9 cellular contexts compared by ENCODE assay signal in genomic region chr6:41636803-41637178, GRCh38. TPM values are rescaled to one million over a fixed set of nuclear protein-coding genes. Genes with fewer than 3 reads are reported as not detected.
DNase-seq lines count a peak whose midpoint lies in the region; ATAC-seq and TF ChIP-seq lines count a peak whose summit lies in the region.
"Had no signal": no experiment of that assay in that cellular context is flagged by ENCODE, and none has a peak within 500 bp of the region (broad histone marks: within the 10 kb centered on the region; RNA-seq: fewer than 3 reads in every experiment).

No MANE protein-coding gene starts in this region.

- no peaks in the 10 kb centered on the region for H3K9me3 Mint-ChIP-seq in nephron
- H3K9me3 Mint-ChIP-seq in CD8-positive, alpha-beta memory T cell: peaks cover 0 to 1% (median 0%) of the 10 kb centered on the region in 5 donors

- H3K9me3 ChIP-seq in A673 (ENCODE audit: low read depth, low read length, poor library complexity, severe bottlenecking): no peaks in the 10 kb centered on the region
- H3K9me3 ChIP-seq in PC-9 (ENCODE audit: insufficient read depth, low read depth): no peaks in the 10 kb centered on the region
- H3K9me3 ChIP-seq in esophagus squamous epithelium: no peaks in the 10 kb centered on the region
- no peaks in the 10 kb centered on the region for H3K9me3 ChIP-seq in CD8-positive, alpha-beta memory T cell (ENCODE audit: low read length)

- H3K4me1 Mint-ChIP-seq in nephron: peaks cover 73% of the 10 kb centered on the region
- H3K4me1 Mint-ChIP-seq in CD8-positive, alpha-beta memory T cell: peaks cover 0 to 11% (median 10%) of the 10 kb centered on the region in 3 donors

- intact Hi-C loops in A673 (cut with micrococcal nuclease; ENCODE audit: unreplicated experiment): no loop called here
- intact Hi-C loops in PC-9 (cut with micrococcal nuclease; ENCODE audit: unreplicated experiment): loop anchor here (1.0 kb wide), 1 partner anchor 42 kb away; no protein-coding TSS in a partner anchor
- intact Hi-C loops in esophagus squamous epithelium (cut with DNase I): no loop called here

- CTCF ChIA-PET in A673 (lab: Charles Lee) (no interaction called here), PC-9 (lab: Charles Lee) (no interaction called here), GM10248 (lab: Yijun Ruan, JAX) (interaction anchor here (1.6 kb wide), 1 partner anchor 13 kb away, joined by 4 read pairs; no protein-coding TSS in a partner anchor)
- CTCF ChIA-PET in CD8-positive, alpha-beta memory T cell (lab: Charles Lee): no interaction called here

- H2AFZ ChIP-seq in PC-9: peak overlapping the region; percentile 87

- peak; percentile 39 for DNase-seq in A673 (ENCODE audit: low spot score)
- DNase-seq in PC-9: peak; percentile 73 to 86
- DNase-seq in esophagus squamous epithelium (lab: John Stamatoyannopoulos, UW): no peak
- DNase-seq in CD8-positive, alpha-beta memory T cell: no peak
- DNase-seq in retina: no peak
- no peak for DNase-seq in GM10248 (ENCODE audit: extremely low spot score)
- DNase-seq: activated CD8-positive, alpha-beta memory T cell treated with anti-CD3 and anti-CD28 coated beads, Interleukin-2, amount 10 ng/mL, durations not matched to agents 7 days and 5 days had no signal

- H3K36me3 ChIP-seq in A673 (ENCODE audit: insufficient read depth, low read length, poor library complexity, severe bottlenecking) (peaks cover 10% of the 10 kb centered on the region), PC-9 (ENCODE audit: low read depth) (no peaks in the 10 kb centered on the region), esophagus squamous epithelium (peaks cover 0 to 9% (median 0%) of the 10 kb centered on the region in 3 donors)
- H3K36me3 ChIP-seq in CD8-positive, alpha-beta memory T cell (ENCODE audit: insufficient read depth, low read length): no peaks in the 10 kb centered on the region

- TF ChIP-seq CTCF in A673 (conservative IDR thresholded peaks at IDR 0.05; ENCODE audit: low read depth, low read length): no peak
- TF ChIP-seq CTCF in PC-9 (conservative IDR thresholded peaks at IDR 0.05): no peak
- TF ChIP-seq CTCF in esophagus squamous epithelium (IDR thresholded peaks at IDR 0.05): no peak
- no peak for TF ChIP-seq CTCF in nephron (IDR thresholded peaks at IDR 0.05; ENCODE audit: unreplicated experiment in 3 of 3)
- no peak for TF ChIP-seq CTCF in GM10248 (IDR thresholded peaks at IDR 0.05; ENCODE audit: control extremely low read depth, extremely low read depth, low read depth, missing control alignments)

- no TSS peak for BruUV-seq in A673 (replicated peaks; lab: Mats Ljungman, UMichigan)
- BruUV-seq in PC-9 (replicated peaks; lab: Mats Ljungman, UMichigan): no TSS peak

- H3K4me1 ChIP-seq in A673 (ENCODE audit: insufficient read depth, low read length, poor library complexity, severe bottlenecking) (peaks cover 57% of the 10 kb centered on the region), PC-9 (replicated peaks; ENCODE audit: insufficient read depth) (peaks cover 12% of the 10 kb centered on the region), esophagus squamous epithelium (peaks cover 16 to 56% (median 18%) of the 10 kb centered on the region in 3 donors)
- H3K4me1 ChIP-seq in CD8-positive, alpha-beta memory T cell (ENCODE audit: insufficient read depth, low read length): peaks cover 4% of the 10 kb centered on the region

- peak overlapping the region; percentile 84 to 90 (median 86) for H3K4me3 Mint-ChIP-seq in nephron
- H3K4me3 Mint-ChIP-seq in CD8-positive, alpha-beta memory T cell: peak overlapping the region in 3 of 7 donors; percentile 6 to 32 (median 27)
- H3K4me3 Mint-ChIP-seq: activated CD8-positive, alpha-beta memory T cell treated with anti-CD3 and anti-CD28 coated beads, Interleukin-2, amount 10 ng/mL, durations not matched to agents 7 days and 5 days had no signal

- H3K4me3 ChIP-seq in A673 (ENCODE audit: low read depth, low read length, poor library complexity, severe bottlenecking): peak overlapping the region; percentile 97
- H3K4me3 ChIP-seq in PC-9: peak overlapping the region; percentile 85
- peak overlapping the region; percentile 54 to 77 (median 65) for H3K4me3 ChIP-seq in esophagus squamous epithelium
- H3K4me3 ChIP-seq in CD8-positive, alpha-beta memory T cell (ENCODE audit: low read length): no peak overlapping the region

- peak overlapping the region; percentile 99 for H3K27ac ChIP-seq in A673 (ENCODE audit: low read depth, low read length, poor library complexity, severe bottlenecking)
- H3K27ac ChIP-seq in PC-9: peak overlapping the region; percentile 58
- H3K27ac ChIP-seq in esophagus squamous epithelium: peak overlapping the region; percentile 78 to 92 (median 84)
- H3K27ac ChIP-seq in CD8-positive, alpha-beta memory T cell (ENCODE audit: low read depth, low read length): no peak overlapping the region

- H3K9me2 ChIP-seq in PC-9 (ENCODE audit: insufficient read depth): no peaks in the 10 kb centered on the region

- POLR2A ChIA-PET in A673 (lab: Charles Lee; ENCODE audit: low non-redundant PET) (no interaction called here), PC-9 (lab: Charles Lee; ENCODE audit: unreplicated experiment) (no interaction called here), GM10248 (lab: Yijun Ruan, JAX) (no interaction called here)
- POLR2A ChIA-PET in CD8-positive, alpha-beta memory T cell (lab: Charles Lee): no interaction called here

- no peaks in the 10 kb centered on the region for H3F3A ChIP-seq in PC-9 (ENCODE audit: insufficient read depth, low read depth)

- H4K20me1 ChIP-seq in PC-9 (ENCODE audit: insufficient read depth): no peaks in the 10 kb centered on the region

- H3K27me3 ChIP-seq in A673 (replicated peaks; ENCODE audit: insufficient read depth, low read depth, low read length, poor library complexity) (no peaks in the 10 kb centered on the region), PC-9 (ENCODE audit: insufficient read depth, low read depth) (no peaks in the 10 kb centered on the region), esophagus squamous epithelium (peaks cover 0 to 34% (median 0%) of the 10 kb centered on the region in 4 donors)
- peaks cover 23% of the 10 kb centered on the region for H3K27me3 ChIP-seq in CD8-positive, alpha-beta memory T cell (ENCODE audit: insufficient read depth, low read length, poor library complexity, severe bottlenecking)

- peak in 2 of 4 donors; percentile 49 to 69 for TF ChIP-seq POLR2A in esophagus squamous epithelium (IDR thresholded peaks at IDR 0.05)

- H3K36me3 Mint-ChIP-seq in nephron (ENCODE audit: low read depth): peaks cover 8% of the 10 kb centered on the region
- no peaks in the 10 kb centered on the region for H3K36me3 Mint-ChIP-seq in CD8-positive, alpha-beta memory T cell
- H3K36me3 Mint-ChIP-seq: activated CD8-positive, alpha-beta memory T cell treated with anti-CD3 and anti-CD28 coated beads, Interleukin-2, amount 10 ng/mL, durations not matched to agents 7 days and 5 days had no signal

- peaks cover 39% of the 10 kb centered on the region for H3K27me3 Mint-ChIP-seq in nephron (ENCODE audit: low read depth)
- H3K27me3 Mint-ChIP-seq in CD8-positive, alpha-beta memory T cell: peaks cover 30 to 65% of the 10 kb centered on the region in 2 donors

- H3K79me2 ChIP-seq in PC-9 (ENCODE audit: low read depth): no peaks in the 10 kb centered on the region

- WGBS in esophagus squamous epithelium, 2 donors: 32 to 50% methylated on average over 12 to 14 of the region's 30 CpGs

- peak overlapping the region; percentile 82 to 97 (median 86) for H3K27ac Mint-ChIP-seq in nephron
- no peak overlapping the region for H3K27ac Mint-ChIP-seq in CD8-positive, alpha-beta memory T cell
- H3K27ac Mint-ChIP-seq: activated CD8-positive, alpha-beta memory T cell treated with anti-CD3 and anti-CD28 coated beads, Interleukin-2, amount 10 ng/mL, durations not matched to agents 7 days and 5 days had no signal

- peak overlapping the region; percentile 84 for H3K4me2 ChIP-seq in PC-9

- no peak for ATAC-seq in HG03354 (IDR thresholded peaks at IDR 0.05; ENCODE audit: poor library complexity, severe bottlenecking, unreplicated experiment)
- ATAC-seq: activated CD8-positive, alpha-beta memory T cell treated with anti-CD3 and anti-CD28 coated beads, Interleukin-2, amount 10 ng/mL, durations not matched to agents 7 days and 5 days had no signal

RNA-seq across cellular contexts. Expression of gene MDFI, which starts 1.5 kb away (rescaled TPM):
- total RNA-seq in A673 (2021): 342 and 346 TPM in 2 replicates
- total RNA-seq in PC-9 (2021): 19.4 and 22.6 TPM in 2 replicates
- total RNA-seq in esophagus squamous epithelium: 100 to 1,000 TPM in 1 of 4 donors, 10 to 100 TPM in 3; 50.5 to 105 (median 81.8) TPM
- total RNA-seq in CD8-positive, alpha-beta memory T cell: not detected
- not detected for polyA plus RNA-seq in CD8-positive, alpha-beta memory T cell
- total RNA-seq: activated CD8-positive, alpha-beta memory T cell treated with anti-CD3 and anti-CD28 coated beads, Interleukin-2, amount 10 ng/mL, durations not matched to agents 7 days and 5 days had no signal

Comparison
In these comparisons a context has a peak if more than half of its experiments do, and no peak if none do; other contexts are left out.
1. DNase-seq: peak in A673 (single experiment) and PC-9 (2 of 2); none in esophagus squamous epithelium (single experiment), CD8-positive, alpha-beta memory T cell (0 of 5), retina (single experiment) and GM10248 (single experiment).
2. H3K27ac Mint-ChIP-seq: peak in nephron (3 of 3); none in CD8-positive, alpha-beta memory T cell (0 of 8).
3. RNA of gene MDFI, which starts 1.5 kb away (total RNA-seq): 342 to 346 TPM in A673, 50.5 to 105 TPM in esophagus squamous epithelium and 19.4 to 22.6 TPM in PC-9; not detected in CD8-positive, alpha-beta memory T cell; every median in the first group is over 10 times any median in the second.